8 cellular contexts compared by ENCODE assay signal in the genomic region with DNA sequence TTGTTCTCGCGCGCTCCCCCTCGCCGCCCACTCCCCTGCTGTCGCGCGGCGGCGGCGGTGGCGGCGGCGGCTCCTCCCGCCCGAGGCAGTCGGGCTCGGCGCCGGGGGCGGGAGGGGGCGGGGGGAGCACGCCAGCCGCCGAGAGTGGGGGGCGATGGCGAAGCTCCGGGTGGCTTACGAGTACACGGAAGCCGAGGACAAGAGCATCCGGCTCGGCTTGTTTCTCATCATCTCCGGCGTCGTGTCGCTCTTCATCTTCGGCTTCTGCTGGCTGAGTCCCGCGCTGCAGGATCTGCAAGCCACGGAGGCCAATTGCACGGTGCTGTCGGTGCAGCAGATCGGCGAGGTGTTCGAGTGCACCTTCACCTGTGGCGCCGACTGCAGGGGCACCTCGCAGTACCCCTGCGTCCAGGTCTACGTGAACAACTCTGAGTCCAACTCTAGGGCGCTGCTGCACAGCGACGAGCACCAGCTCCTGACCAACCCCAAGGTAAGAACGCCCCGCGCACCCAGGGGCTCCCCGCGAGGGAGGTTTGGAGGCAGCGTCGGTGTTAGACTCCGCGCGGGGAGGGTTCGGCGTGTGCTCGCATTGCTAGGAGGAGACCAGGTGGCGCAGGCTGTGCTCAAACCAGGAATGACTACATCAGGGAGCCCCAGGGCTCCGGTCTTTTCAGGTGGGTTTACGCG. TPM values are rescaled to one million over a fixed set of nuclear protein-coding genes. Genes with fewer than 3 reads are reported as not detected.
DNase-seq lines count a peak whose midpoint lies in the region; ATAC-seq lines count a peak whose summit lies in the region.

No MANE protein-coding gene starts in this region.

- peaks cover 17% of the 10 kb centered on the region for H3K4me1 ChIP-seq in mononuclear cell (ENCODE audit: insufficient read depth, low read length)

- H3K27me3 ChIP-seq in mononuclear cell (ENCODE audit: insufficient read depth, low read length) = peaks cover 58% of the 10 kb centered on the region

- H3K4me3 ChIP-seq in mononuclear cell (ENCODE audit: low read length) = peak overlapping the region; percentile 51

- peak; percentile 32 for ATAC-seq in GM18519 (IDR thresholded peaks at IDR 0.05; ENCODE audit: low FRiP score, unreplicated experiment)
- ATAC-seq in HG03064 (IDR thresholded peaks at IDR 0.05; ENCODE audit: low read depth, unreplicated experiment) = peak; percentile 37

- DNase-seq in A172 (ENCODE audit: low spot score) (peak; percentile 18), NCI-H510A treated with DMSO at 0.1 percent for 48 hours (lab: John Stamatoyannopoulos, UW) (peak; percentile 64)
- DNase-seq in activated CD8-positive, alpha-beta memory T cell treated with anti-CD3 and anti-CD28 coated beads for 1 hour (ENCODE audit: extremely low read depth in 1 of 2, low read depth in 1 of 2) = peak; percentile 34 to 42
- peak; percentile 52 for DNase-seq in effector CD8-positive, alpha-beta T cell (lab: John Stamatoyannopoulos, UW)
- DNase-seq in stimulated activated CD8-positive, alpha-beta memory T cell treated with anti-CD3 and anti-CD28 coated beads, Interleukin-7, amount 100 ng/mL, for 48 hours (ENCODE audit: extremely low read depth in 1 of 2, low read depth in 1 of 2) = peak; percentile 14 to 27

- no peaks in the 10 kb centered on the region for H3K9me3 ChIP-seq in mononuclear cell (ENCODE audit: low read depth, low read length)

RNA-seq across cellular contexts. Expression of a gene that starts 0.6 kb away (rescaled TPM):
- 0.95 and 1.1 TPM in 2 replicates for total RNA-seq in A172 (2014; rRNA removed; shearing (Covaris generic))
- 0.63 TPM for total RNA-seq in mononuclear cell

Comparison
In these comparisons a context has a peak if more than half of its experiments do, and no peak if none do; other contexts are left out.
1. Peak in every context shown above with its lines: DNase-seq, ATAC-seq and H3K4me3 ChIP-seq.